ENCODE assay signal across 11 cellular contexts in the genomic region with DNA sequence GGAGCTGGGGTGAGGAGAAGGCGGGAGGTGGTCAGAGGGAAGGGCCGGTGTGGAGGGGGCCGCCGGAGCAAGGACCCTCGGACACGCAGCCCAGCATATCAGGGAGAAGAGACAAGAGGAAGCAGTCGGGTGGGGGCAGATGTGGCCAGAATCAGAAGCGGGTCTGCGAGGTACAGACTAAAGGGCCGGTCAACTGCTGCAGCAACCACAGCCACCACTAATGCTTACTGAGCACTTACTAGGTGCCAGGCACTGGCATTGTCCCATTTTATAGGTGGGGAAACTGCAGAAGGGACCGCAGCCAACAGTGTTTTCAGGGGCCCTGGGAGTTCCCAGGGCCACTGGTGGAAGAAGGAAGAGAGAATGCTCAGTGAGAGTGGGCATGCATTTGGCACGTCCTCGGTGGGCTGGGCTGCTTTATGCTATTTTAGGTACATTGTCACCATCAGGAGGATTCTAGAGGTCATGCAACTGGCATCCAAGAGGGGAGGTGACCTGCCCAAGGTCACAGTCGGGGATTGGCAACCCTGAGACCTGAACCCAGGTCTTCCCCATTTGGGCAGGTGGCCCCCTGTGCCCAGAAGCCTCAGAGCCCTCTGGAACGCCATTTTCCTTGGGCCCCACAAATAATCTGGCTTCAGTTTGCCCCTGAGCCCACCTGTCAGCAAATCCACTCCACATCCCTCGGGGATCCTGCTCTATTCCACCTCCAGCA. TPM values are rescaled to one million over a fixed set of nuclear protein-coding genes. Genes with fewer than 3 reads are reported as not detected.
DNase-seq lines count a peak whose midpoint lies in the region; ATAC-seq, FAIRE-seq and TF ChIP-seq lines count a peak whose summit lies in the region.
"Had no signal": no experiment of that assay in that cellular context is flagged by ENCODE, and none has a peak within 500 bp of the region (broad histone marks: within the 10 kb centered on the region; RNA-seq: fewer than 3 reads in every experiment).

No MANE protein-coding gene starts in this region.

- FAIRE-seq in GM19239 (lab: Jason Lieb, UNC), result no peak

- CTCF ChIA-PET in PC-3 (lab: Charles Lee), result interaction anchor here (0.6 kb wide), 2 partner anchors 7 to 193 kb away, joined by 3 to 6 read pairs; no protein-coding TSS in a partner anchor
- CTCF ChIA-PET in activated CD8-positive, alpha-beta T cell treated with anti-CD3 and anti-CD28 coated beads for 36 hours (lab: Charles Lee), result interaction anchor here (0.7 to 5.4 kb wide), 28 partner anchors 7 to 422 kb away, joined by 3 to 105 read pairs (median 4); a partner anchor contains a TSS

- H3K9ac ChIP-seq in PC-3 (ENCODE audit: low read length), result 0 out of 2 replicates have a peak overlapping the region, but pooled peaks have one; percentile 48
- peak overlapping the region; percentile 70 for H3K9ac ChIP-seq in skeletal muscle satellite cell (ENCODE audit: low read depth, low read length)

- no peaks in the 10 kb centered on the region for H3K9me3 Mint-ChIP-seq in CD14-positive monocyte
- H3K9me3 Mint-ChIP-seq in activated CD8-positive, alpha-beta T cell treated with anti-CD3 and anti-CD28 coated beads for 36 hours, result no peaks in the 10 kb centered on the region
- H3K9me3 Mint-ChIP-seq: activated naive CD8-positive, alpha-beta T cell treated with anti-CD3 and anti-CD28 coated beads for 36 hours had no signal

- H3K4me3 ChIP-seq in PC-3 (ENCODE audit: low read length) (no peak overlapping the region), right atrium auricular region (peak overlapping the region in 1 of 2 donors; percentile 29), skeletal muscle satellite cell (ENCODE audit: low read length) (no peak overlapping the region)
- H3K4me3 ChIP-seq: testis had no signal

- peaks cover 19% of the 10 kb centered on the region for H3K4me1 Mint-ChIP-seq in CD14-positive monocyte
- H3K4me1 Mint-ChIP-seq in activated CD8-positive, alpha-beta T cell treated with anti-CD3 and anti-CD28 coated beads for 36 hours (ENCODE audit: low read depth), result peaks cover 15% of the 10 kb centered on the region

- no peaks in the 10 kb centered on the region for H3K9me2 ChIP-seq in PC-3 (replicated peaks; ENCODE audit: low read length)

- POLR2A ChIA-PET in PC-3 (lab: Charles Lee; ENCODE audit: unreplicated experiment), result no interaction called here
- POLR2A ChIA-PET in activated CD8-positive, alpha-beta T cell treated with anti-CD3 and anti-CD28 coated beads for 36 hours (lab: Charles Lee), result interaction anchor here (1.1 to 1.2 kb wide), 2 partner anchors 53 to 233 kb away, joined by 3 to 5 read pairs; a partner anchor contains a TSS

- H4K20me1 ChIP-seq in PC-3 (ENCODE audit: low read length), result no peaks in the 10 kb centered on the region

- no peaks in the 10 kb centered on the region for H3K36me3 Mint-ChIP-seq in CD14-positive monocyte
- H3K36me3 Mint-ChIP-seq in activated CD8-positive, alpha-beta T cell treated with anti-CD3 and anti-CD28 coated beads for 36 hours (ENCODE audit: low read depth), result no peaks in the 10 kb centered on the region
- H3K36me3 Mint-ChIP-seq: activated naive CD8-positive, alpha-beta T cell treated with anti-CD3 and anti-CD28 coated beads for 36 hours had no signal

- no peak overlapping the region for H3K27ac ChIP-seq in PC-3 (ENCODE audit: low read length)
- peak overlapping the region; percentile 68 to 74 for H3K27ac ChIP-seq in right atrium auricular region

- no peak overlapping the region for H3K4me3 Mint-ChIP-seq in CD14-positive monocyte
- no peak overlapping the region for H3K4me3 Mint-ChIP-seq in activated CD8-positive, alpha-beta T cell treated with anti-CD3 and anti-CD28 coated beads for 36 hours
- H3K4me3 Mint-ChIP-seq: activated CD4-positive, alpha-beta T cell treated with anti-CD3 and anti-CD28 coated beads for 36 hours; activated naive CD8-positive, alpha-beta T cell treated with anti-CD3 and anti-CD28 coated beads for 36 hours had no signal

- intact Hi-C loops in CD14-positive monocyte (cut with micrococcal nuclease) (loop anchor here in 1 of 2 donors (2.0 to 10.0 kb wide), 3 partner anchors 47 to 215 kb away; a partner anchor contains a TSS), PC-3 (cut with micrococcal nuclease) (loop anchor here (1.0 to 2.0 kb wide), 2 partner anchors 47 to 55 kb away; no protein-coding TSS in a partner anchor)
- intact Hi-C loops in activated CD8-positive, alpha-beta T cell treated with anti-CD3 and anti-CD28 coated beads for 36 hours (cut with micrococcal nuclease), result loop anchor here (1.0 to 10.0 kb wide), 3 partner anchors 55 to 215 kb away; a partner anchor contains a TSS

- H3K9me3 ChIP-seq in PC-3 (ENCODE audit: low read length) (no peaks in the 10 kb centered on the region), right atrium auricular region (no peaks in the 10 kb centered on the region), skeletal muscle satellite cell (replicated peaks; ENCODE audit: low read length) (no peaks in the 10 kb centered on the region)
- H3K9me3 ChIP-seq: testis had no signal

- peak overlapping the region in 4 of 7 donors; percentile 63 to 83 (median 71) for H3K27ac Mint-ChIP-seq in CD14-positive monocyte
- no peak overlapping the region for H3K27ac Mint-ChIP-seq in activated CD8-positive, alpha-beta T cell treated with anti-CD3 and anti-CD28 coated beads for 36 hours
- H3K27ac Mint-ChIP-seq: activated CD4-positive, alpha-beta T cell treated with anti-CD3 and anti-CD28 coated beads for 36 hours; activated naive CD8-positive, alpha-beta T cell treated with anti-CD3 and anti-CD28 coated beads for 36 hours had no signal

- no TSS peak for BruUV-seq in PC-3 (replicated peaks; lab: Mats Ljungman, UMichigan)

- peaks cover 4 to 12% (median 9%) of the 10 kb centered on the region in 3 donors for H3K27me3 Mint-ChIP-seq in CD14-positive monocyte (ENCODE audit: low read depth in 3 of 3)
- H3K27me3 Mint-ChIP-seq in activated CD8-positive, alpha-beta T cell treated with anti-CD3 and anti-CD28 coated beads for 36 hours, result no peaks in the 10 kb centered on the region
- H3K27me3 Mint-ChIP-seq: activated CD4-positive, alpha-beta T cell treated with anti-CD3 and anti-CD28 coated beads for 36 hours had no signal

- ATAC-seq in PC-3 (no peak), HG03521 (IDR thresholded peaks at IDR 0.05; ENCODE audit: unreplicated experiment) (no peak), GM18505 (IDR thresholded peaks at IDR 0.05; ENCODE audit: unreplicated experiment) (no peak)
- no peak for ATAC-seq in activated CD8-positive, alpha-beta T cell treated with anti-CD3 and anti-CD28 coated beads for 36 hours

- H3F3A ChIP-seq in PC-3 (ENCODE audit: low read length, unreplicated experiment), result no peaks in the 10 kb centered on the region

- H3K36me3 ChIP-seq in PC-3 (ENCODE audit: low read depth, low read length) (no peaks in the 10 kb centered on the region), right atrium auricular region (no peaks in the 10 kb centered on the region), skeletal muscle satellite cell (ENCODE audit: insufficient read depth, low read length) (no peaks in the 10 kb centered on the region)

- peaks cover 13% of the 10 kb centered on the region for H3K4me1 ChIP-seq in PC-3 (ENCODE audit: insufficient read depth, low read length)
- peaks cover 0 to 69% of the 10 kb centered on the region in 2 donors for H3K4me1 ChIP-seq in right atrium auricular region
- peaks cover 32% of the 10 kb centered on the region for H3K4me1 ChIP-seq in skeletal muscle satellite cell (ENCODE audit: control insufficient read depth, insufficient read depth, low read length)

- no peaks in the 10 kb centered on the region for H3K27me3 ChIP-seq in PC-3 (ENCODE audit: low read length)
- no peaks in the 10 kb centered on the region for H3K27me3 ChIP-seq in right atrium auricular region
- no peaks in the 10 kb centered on the region for H3K27me3 ChIP-seq in skeletal muscle satellite cell (ENCODE audit: control insufficient read depth, insufficient read depth, low read length)
- H3K27me3 ChIP-seq: testis had no signal

- TF ChIP-seq POLR2A in GM18505 (IDR thresholded peaks at IDR 0.05; ENCODE audit: borderline replicate concordance, extremely low read depth, insufficient read depth, insufficient read length), result no peak

- TF ChIP-seq CTCF in CD14-positive monocyte (IDR thresholded peaks at IDR 0.05) (no peak), PC-3 (conservative IDR thresholded peaks at IDR 0.05; ENCODE audit: low read depth, low read length) (no peak), right atrium auricular region (IDR thresholded peaks at IDR 0.05) (no peak)
- TF ChIP-seq CTCF in activated CD8-positive, alpha-beta T cell treated with anti-CD3 and anti-CD28 coated beads for 36 hours (IDR thresholded peaks at IDR 0.05), result no peak

- H2AFZ ChIP-seq in PC-3 (ENCODE audit: low read length), result no peak overlapping the region

- H3K4me2 ChIP-seq in PC-3 (ENCODE audit: low read length) (peak overlapping the region; percentile 52; the same call in 1 of the 2 replicates), skeletal muscle satellite cell (ENCODE audit: low read length) (peak overlapping the region; percentile 36)

- DNase-seq in CD14-positive monocyte (ENCODE audit: low spot score) (no peak), PC-3 (no peak), right atrium auricular region (ENCODE audit: low spot score) (no peak), GM19239 (ENCODE audit: insufficient read length, low spot score) (no peak)
- no peak for DNase-seq in activated CD8-positive, alpha-beta T cell treated with anti-CD3 and anti-CD28 coated beads for 36 hours

- no peaks in the 10 kb centered on the region for H3K79me2 ChIP-seq in PC-3 (ENCODE audit: low read length)

RNA-seq across cellular contexts. Expression of a gene that starts 53.4 kb away (rescaled TPM):
- polyA plus RNA-seq in CD14-positive monocyte, result 1,000 to 10,000 TPM; 1,963 to 3,954 TPM
- total RNA-seq in PC-3 (2014; rRNA removed), result 522 and 586 TPM in 2 replicates
- 100 to 1,000 TPM; 804 to 819 TPM for total RNA-seq in right atrium auricular region
- 204 and 438 TPM in 2 replicates for total RNA-seq in skeletal muscle satellite cell (2012; rRNA removed)
- total RNA-seq in activated CD8-positive, alpha-beta T cell treated with anti-CD3 and anti-CD28 coated beads for 36 hours, result 10 to 100 TPM; 16.6 to 17.9 TPM

Comparison
In these comparisons a context has a peak if more than half of its experiments do, and no peak if none do; other contexts are left out.
1. RNA of a gene that starts 53.4 kb away (total RNA-seq): 804 to 819 TPM in right atrium auricular region and 522 to 586 TPM in PC-3; 16.6 to 17.9 TPM in activated CD8-positive, alpha-beta T cell treated with anti-CD3 and anti-CD28 coated beads for 36 hours; every median in the first group is over 10 times any median in the second.